Comparison of ENCODE assay signal across 11 cellular contexts in genomic region chr7:129095258-129095657, GRCh38. TPM values are rescaled to one million over a fixed set of nuclear protein-coding genes. Genes with fewer than 3 reads are reported as not detected.
DNase-seq lines count a peak whose midpoint lies in the region; ATAC-seq and TF ChIP-seq lines count a peak whose summit lies in the region.
"Had no signal": no experiment of that assay in that cellular context is flagged by ENCODE, and none has a peak within 500 bp of the region (broad histone marks: within the 10 kb centered on the region; RNA-seq: fewer than 3 reads in every experiment).

No MANE protein-coding gene starts in this region.

- no peaks in the 10 kb centered on the region for H4K20me1 ChIP-seq in OCI-LY7 (ENCODE audit: insufficient read depth, low read length)
- H4K20me1 ChIP-seq in smooth muscle cell (ENCODE audit: low read depth): no peaks in the 10 kb centered on the region

- H3K4me1 Mint-ChIP-seq in activated naive CD4-positive, alpha-beta T cell treated with anti-CD3 and anti-CD28 coated beads for 36 hours (ENCODE audit: low read depth): peaks cover 19% of the 10 kb centered on the region
- peaks cover 8% of the 10 kb centered on the region for H3K4me1 Mint-ChIP-seq in type B pancreatic cell (ENCODE audit: unreplicated experiment)

- no peak overlapping the region for H3K27ac Mint-ChIP-seq in activated naive CD4-positive, alpha-beta T cell treated with anti-CD3 and anti-CD28 coated beads for 36 hours
- H3K27ac Mint-ChIP-seq in type B pancreatic cell: no peak overlapping the region

- H2AFZ ChIP-seq in OCI-LY7 (ENCODE audit: low read length) (peak overlapping the region; percentile 68; the same call in 1 of the 2 replicates), smooth muscle cell (ENCODE audit: low read depth) (no peak overlapping the region)

- no peaks in the 10 kb centered on the region for H3K27me3 ChIP-seq in thymus (ENCODE audit: control insufficient read depth, insufficient read depth)
- no peaks in the 10 kb centered on the region for H3K27me3 ChIP-seq in smooth muscle cell (ENCODE audit: low read depth)

- no peak overlapping the region for H3K4me3 Mint-ChIP-seq in activated naive CD4-positive, alpha-beta T cell treated with anti-CD3 and anti-CD28 coated beads for 36 hours
- no peak overlapping the region for H3K4me3 Mint-ChIP-seq in type B pancreatic cell

- H3K36me3 Mint-ChIP-seq in activated naive CD4-positive, alpha-beta T cell treated with anti-CD3 and anti-CD28 coated beads for 36 hours (ENCODE audit: low read depth): no peaks in the 10 kb centered on the region
- no peaks in the 10 kb centered on the region for H3K36me3 Mint-ChIP-seq in type B pancreatic cell

- TF ChIP-seq CTCF in OCI-LY7 (conservative IDR thresholded peaks at IDR 0.05; ENCODE audit: low read length) (no peak), smooth muscle cell (IDR thresholded peaks at IDR 0.05; ENCODE audit: borderline replicate concordance, insufficient read depth, poor library complexity, severe bottlenecking) (no peak), type B pancreatic cell (conservative IDR thresholded peaks at IDR 0.05) (no peak)

- H3K4me1 ChIP-seq in OCI-LY7 (ENCODE audit: insufficient read depth, low read length, poor library complexity, severe bottlenecking) (peaks cover 66% of the 10 kb centered on the region), thymus (ENCODE audit: control insufficient read depth, insufficient read depth, low read length) (peaks cover 7% of the 10 kb centered on the region), smooth muscle cell (ENCODE audit: low read depth) (no peaks in the 10 kb centered on the region)

- no peaks in the 10 kb centered on the region for H3K79me2 ChIP-seq in OCI-LY7 (ENCODE audit: insufficient read depth, low read depth, low read length)
- H3K79me2 ChIP-seq in smooth muscle cell (ENCODE audit: low read depth): no peaks in the 10 kb centered on the region

- H3K4me2 ChIP-seq in OCI-LY7 (ENCODE audit: low read length) (peak overlapping the region; percentile 38), smooth muscle cell (no peak overlapping the region)

- POLR2A ChIA-PET in OCI-LY7 (lab: Charles Lee): interaction anchor here (0.7 to 1.6 kb wide), 4 partner anchors 42 to 1818 kb away, joined by 3 to 7 read pairs (median 4); no protein-coding TSS in a partner anchor

- no peaks in the 10 kb centered on the region for H3F3A ChIP-seq in smooth muscle cell (ENCODE audit: low read depth)

- no peak overlapping the region for H3K9ac ChIP-seq in smooth muscle cell (ENCODE audit: low read depth)

- peak overlapping the region; percentile 77 for H3K27ac ChIP-seq in OCI-LY7 (ENCODE audit: low read depth, low read length, poor library complexity, severe bottlenecking)
- H3K27ac ChIP-seq in thymus (ENCODE audit: low read depth): peak overlapping the region; percentile 84
- no peak overlapping the region for H3K27ac ChIP-seq in smooth muscle cell (ENCODE audit: low read depth)
- H3K27ac ChIP-seq: C4-2B had no signal

- CTCF ChIA-PET in activated naive CD4-positive, alpha-beta T cell treated with anti-CD3 and anti-CD28 coated beads for 36 hours (lab: Charles Lee): interaction anchor here (0.6 to 1.3 kb wide), 8 partner anchors 63 to 396 kb away, joined by 3 to 7 read pairs (median 4); no protein-coding TSS in a partner anchor
- CTCF ChIA-PET in OCI-LY7 (lab: Charles Lee; ENCODE audit: unreplicated experiment): no interaction called here

- H3K27me3 Mint-ChIP-seq in activated naive CD4-positive, alpha-beta T cell treated with anti-CD3 and anti-CD28 coated beads for 36 hours (ENCODE audit: low read depth): no peaks in the 10 kb centered on the region
- H3K27me3 Mint-ChIP-seq in type B pancreatic cell: peaks cover 6% of the 10 kb centered on the region

- H3K9me2 ChIP-seq in OCI-LY7 (ENCODE audit: insufficient read depth, low read length): no peaks in the 10 kb centered on the region

- no TSS peak for BruUV-seq in OCI-LY7 (replicated peaks; lab: Mats Ljungman, UMichigan)

- ATAC-seq in HG02678 (IDR thresholded peaks at IDR 0.05; ENCODE audit: unreplicated experiment): peak; percentile 90

- H3K9me3 ChIP-seq in OCI-LY7 (ENCODE audit: low read length) (no peaks in the 10 kb centered on the region), thymus (ENCODE audit: control insufficient read depth) (no peaks in the 10 kb centered on the region), smooth muscle cell (replicated peaks; ENCODE audit: low read depth) (no peaks in the 10 kb centered on the region)

- DNase-seq in activated naive CD4-positive, alpha-beta T cell treated with anti-CD3 and anti-CD28 coated beads for 36 hours: peak; percentile 33
- no peak for DNase-seq in activated naive CD4-positive, alpha-beta T cell treated with Interleukin-2 at 50 U/mL for 16 hours
- peak; percentile 92 for DNase-seq in OCI-LY7 (ENCODE audit: low spot score)
- DNase-seq in AML-193 (lab: John Stamatoyannopoulos, UW): no peak
- no peak for DNase-seq in smooth muscle cell (lab: John Stamatoyannopoulos, UW; ENCODE audit: unreplicated experiment)
- DNase-seq in type B pancreatic cell (ENCODE audit: extremely low spot score, unreplicated experiment): no peak
- DNase-seq: nucleus accumbens, OCI-M1 had no signal

- H3K36me3 ChIP-seq in OCI-LY7 (ENCODE audit: insufficient read depth, low read length) (no peaks in the 10 kb centered on the region), thymus (ENCODE audit: control insufficient read depth, insufficient read depth) (no peaks in the 10 kb centered on the region), smooth muscle cell (ENCODE audit: low read depth) (no peaks in the 10 kb centered on the region)

- H3K4me3 ChIP-seq in OCI-LY7 (ENCODE audit: low read depth, low read length, poor library complexity, severe bottlenecking) (peak overlapping the region; percentile 15), thymus (ENCODE audit: low read length) (no peak overlapping the region), smooth muscle cell (no peak overlapping the region)

- WGBS in thymus: 3% methylated on average over 6 of the region's 6 CpGs
- WGBS in smooth muscle cell (ENCODE audit: low lambda C conversion rate): 87% methylated on average over 6 of the region's 6 CpGs

- intact Hi-C loops in activated naive CD4-positive, alpha-beta T cell treated with anti-CD3 and anti-CD28 coated beads for 36 hours (cut with micrococcal nuclease): no loop called here
- intact Hi-C loops in OCI-LY7 (cut with micrococcal nuclease; ENCODE audit: unreplicated experiment): loop anchor here (2.0 kb wide), 4 partner anchors 42 to 116 kb away; partner anchors contain the start of gene TSPAN33

- H3K9me3 Mint-ChIP-seq in activated naive CD4-positive, alpha-beta T cell treated with anti-CD3 and anti-CD28 coated beads for 36 hours: no peaks in the 10 kb centered on the region
- H3K9me3 Mint-ChIP-seq in type B pancreatic cell: no peaks in the 10 kb centered on the region

RNA-seq across cellular contexts. Expression of gene TNPO3, which starts 40.3 kb away (rescaled TPM):
- total RNA-seq in activated naive CD4-positive, alpha-beta T cell treated with anti-CD3 and anti-CD28 coated beads for 36 hours: 10 to 100 TPM; 65.7 to 66.4 TPM
- 51.4 and 55.1 TPM in 2 replicates for total RNA-seq in OCI-LY7 (2014; rRNA removed; shearing (Covaris generic))
- total RNA-seq in OCI-LY7 (2022) (70.6 and 71.7 TPM in 2 replicates), smooth muscle cell (41.3 and 45.0 TPM in 2 replicates), type B pancreatic cell (ENCODE audit: low replicate concordance) (46.7 and 52.3 TPM in 2 replicates)
- polyA plus RNA-seq in thymus (17.2 TPM), smooth muscle cell (28.4 and 28.6 TPM in 2 replicates)

RNA-seq across cellular contexts. Expression of gene TSPAN33, which starts 49.2 kb away (rescaled TPM):
- total RNA-seq in activated naive CD4-positive, alpha-beta T cell treated with anti-CD3 and anti-CD28 coated beads for 36 hours: 1 to 10 TPM; 7.2 to 7.9 TPM
- 11.5 and 14.6 TPM in 2 replicates for total RNA-seq in OCI-LY7 (2014; rRNA removed; shearing (Covaris generic))
- 37.8 and 44.8 TPM in 2 replicates for total RNA-seq in OCI-LY7 (2022)
- 23.4 TPM for polyA plus RNA-seq in thymus
- total RNA-seq in smooth muscle cell: 2.0 and 2.8 TPM in 2 replicates
- 1.6 and 2.4 TPM in 2 replicates for polyA plus RNA-seq in smooth muscle cell
- 6.3 and 13.8 TPM in 2 replicates for total RNA-seq in type B pancreatic cell (ENCODE audit: low replicate concordance)

Comparison
In these comparisons a context has a peak if more than half of its experiments do, and no peak if none do; other contexts are left out.
1. DNase-seq: peak in activated naive CD4-positive, alpha-beta T cell treated with anti-CD3 and anti-CD28 coated beads for 36 hours (single experiment) and OCI-LY7 (single experiment); none in activated naive CD4-positive, alpha-beta T cell treated with Interleukin-2 at 50 U/mL for 16 hours (single experiment), AML-193 (0 of 2), smooth muscle cell (single experiment) and type B pancreatic cell (single experiment).